Comparison of ENCODE assay signal across 8 cellular contexts in the genomic region with DNA sequence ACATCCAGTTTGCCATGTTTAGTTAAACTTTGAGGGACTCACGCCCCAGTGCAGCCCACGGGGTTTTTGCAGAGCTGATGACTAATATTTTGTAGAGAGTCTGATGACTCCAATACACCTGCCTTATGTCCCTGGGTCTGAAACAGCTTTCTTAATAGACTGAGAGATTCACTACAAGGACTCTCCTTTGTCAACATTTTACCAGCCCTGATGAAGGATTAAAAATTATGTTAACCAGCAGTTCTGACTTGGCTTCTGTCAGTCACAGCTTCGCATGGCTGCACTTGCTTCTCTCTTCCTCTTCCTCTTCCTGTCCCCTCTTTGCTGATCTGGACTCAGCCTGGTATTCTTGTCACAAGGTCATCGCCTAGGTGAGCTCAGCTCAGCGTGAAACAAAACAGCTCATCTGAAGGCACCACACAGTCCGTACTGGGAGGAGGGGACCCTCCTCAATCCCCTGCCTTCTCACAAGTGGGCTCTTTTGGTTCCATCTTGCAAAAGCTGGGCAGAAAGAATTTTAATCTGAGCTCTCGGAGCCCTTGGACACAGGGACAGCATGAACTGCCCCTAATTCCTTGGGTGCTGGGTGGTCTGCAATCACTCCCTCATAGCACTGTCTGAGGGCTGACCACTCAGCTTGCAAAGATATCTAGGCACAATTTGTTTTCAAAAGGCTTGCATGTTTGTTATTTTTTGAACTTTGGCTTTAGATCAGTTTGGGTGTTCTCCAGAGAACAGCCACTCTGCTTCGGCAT. TPM values are rescaled to one million over a fixed set of nuclear protein-coding genes. Genes with fewer than 3 reads are reported as not detected.
A peak's percentile ranks its signal among the peaks of the same experiment; 100 is the strongest.
DNase-seq lines count a peak whose midpoint lies in the region; ATAC-seq and TF ChIP-seq lines count a peak whose summit lies in the region.

No MANE protein-coding gene starts in this region.

- ATAC-seq in GM19463 (IDR thresholded peaks at IDR 0.05; ENCODE audit: unreplicated experiment) (peak; percentile 60), HG03520 (IDR thresholded peaks at IDR 0.05; ENCODE audit: unreplicated experiment) (peak; percentile 76)

- H3K4me3 ChIP-seq in GM06990 (replicated peaks; ENCODE audit: low read depth, low read length) (peak overlapping the region; percentile 34), rectal smooth muscle tissue (ENCODE audit: low read length) (no peak overlapping the region)

- DNase-seq in GM06990 (ENCODE audit: extremely low read depth, insufficient read length) (peak; percentile 77), activated gamma-delta T cell treated with Interleukin-2 at 50 U/mL for 16 hours (no peak), DMS153 treated with DMSO at 0.1 percent for 48 hours (lab: John Stamatoyannopoulos, UW; ENCODE audit: unreplicated experiment) (no peak), LoVo (ENCODE audit: low spot score) (no peak)
- DNase-seq in activated naive CD8-positive, alpha-beta T cell treated with anti-CD3 and anti-CD28 coated beads for 36 hours: peak; percentile 24

- peak overlapping the region; percentile 88 for H3K27ac Mint-ChIP-seq in activated naive CD8-positive, alpha-beta T cell treated with anti-CD3 and anti-CD28 coated beads for 36 hours

- no peaks in the 10 kb centered on the region for H3K27me3 Mint-ChIP-seq in activated naive CD8-positive, alpha-beta T cell treated with anti-CD3 and anti-CD28 coated beads for 36 hours

- H3K4me1 ChIP-seq in rectal smooth muscle tissue (ENCODE audit: control insufficient read depth, insufficient read depth, low read length): peaks cover 28% of the 10 kb centered on the region

- peak overlapping the region; percentile 90 for H3K27ac ChIP-seq in rectal smooth muscle tissue (ENCODE audit: low read depth, low read length)

- TF ChIP-seq CTCF in GM06990 (IDR thresholded peaks at IDR 0.05; ENCODE audit: insufficient read depth, low read length, poor library complexity, severe bottlenecking): no peak

- H3K4me1 Mint-ChIP-seq in activated naive CD8-positive, alpha-beta T cell treated with anti-CD3 and anti-CD28 coated beads for 36 hours: peaks cover 46% of the 10 kb centered on the region

- H3K27me3 ChIP-seq in GM06990 (replicated peaks; ENCODE audit: control insufficient read depth, insufficient read depth, low read length) (no peaks in the 10 kb centered on the region), rectal smooth muscle tissue (ENCODE audit: control insufficient read depth, insufficient read depth, low read length) (no peaks in the 10 kb centered on the region)

- H3K4me3 Mint-ChIP-seq in activated naive CD8-positive, alpha-beta T cell treated with anti-CD3 and anti-CD28 coated beads for 36 hours: no peak overlapping the region

- H3K36me3 Mint-ChIP-seq in activated naive CD8-positive, alpha-beta T cell treated with anti-CD3 and anti-CD28 coated beads for 36 hours: peaks cover 1% of the 10 kb centered on the region

- no peak overlapping the region for H3K9ac ChIP-seq in rectal smooth muscle tissue (ENCODE audit: low read length)

- H3K36me3 ChIP-seq in GM06990 (ENCODE audit: control insufficient read depth, insufficient read depth, low read length): no peaks in the 10 kb centered on the region
- H3K36me3 ChIP-seq in rectal smooth muscle tissue (ENCODE audit: control insufficient read depth, insufficient read depth, low read length): no peaks in the 10 kb centered on the region

- no peaks in the 10 kb centered on the region for H3K9me3 Mint-ChIP-seq in activated naive CD8-positive, alpha-beta T cell treated with anti-CD3 and anti-CD28 coated beads for 36 hours

RNA-seq across cellular contexts. Expression of a gene that starts 38.1 kb away (rescaled TPM):
- total RNA-seq in activated naive CD8-positive, alpha-beta T cell treated with anti-CD3 and anti-CD28 coated beads for 36 hours: 1 to 10 TPM; 3.0 to 3.5 TPM

Comparison
In these comparisons a context has a peak if more than half of its experiments do, and no peak if none do; other contexts are left out.
1. DNase-seq: peak in GM06990 (single experiment) and activated naive CD8-positive, alpha-beta T cell treated with anti-CD3 and anti-CD28 coated beads for 36 hours (single experiment); none in activated gamma-delta T cell treated with Interleukin-2 at 50 U/mL for 16 hours (single experiment), DMS153 treated with DMSO at 0.1 percent for 48 hours (single experiment) and LoVo (single experiment).